1 cellular context compared by ENCODE assay signal in the genomic region with DNA sequence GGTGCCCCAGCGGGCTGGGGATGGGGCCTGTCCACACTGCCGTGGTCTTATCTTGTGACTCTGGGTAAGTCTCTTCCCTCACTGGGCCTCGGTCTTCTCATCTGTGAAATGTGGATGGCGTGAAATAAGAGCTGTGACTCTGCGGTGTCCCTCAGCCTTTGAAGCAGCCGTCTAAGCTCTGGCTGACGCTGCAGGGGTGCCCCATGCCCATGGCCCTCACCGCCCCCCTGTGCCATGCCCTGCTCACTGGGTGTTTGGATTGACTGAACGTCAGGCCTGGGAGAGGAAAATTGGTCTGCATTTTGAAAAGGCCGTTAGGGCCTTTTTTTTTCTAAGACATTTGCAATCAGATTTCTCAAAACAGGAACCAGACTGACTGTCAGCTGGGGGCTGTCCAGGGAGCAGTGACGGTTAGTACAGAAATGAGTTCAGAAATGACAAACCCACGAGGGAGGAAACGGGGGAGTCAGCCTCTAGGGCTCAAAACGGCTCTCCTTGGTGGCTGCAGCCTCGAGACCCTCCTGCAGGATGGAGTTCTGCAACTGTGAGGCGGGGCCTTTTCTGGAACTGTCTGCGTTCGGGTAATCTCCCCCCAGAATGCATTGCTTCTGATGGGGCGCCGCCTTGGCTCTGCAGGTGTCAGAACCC.
TF ChIP-seq lines count a peak whose summit lies in the region.

No MANE protein-coding gene starts in this region.

TF ChIP-seq in SK-N-SH treated with all-trans-retinoic acid at 6 μM for 48 hours, 23 proteins besides CTCF, POLR2A, EP300 and RAD21 (continued from another document):
- TF ChIP-seq, protein P1, sequence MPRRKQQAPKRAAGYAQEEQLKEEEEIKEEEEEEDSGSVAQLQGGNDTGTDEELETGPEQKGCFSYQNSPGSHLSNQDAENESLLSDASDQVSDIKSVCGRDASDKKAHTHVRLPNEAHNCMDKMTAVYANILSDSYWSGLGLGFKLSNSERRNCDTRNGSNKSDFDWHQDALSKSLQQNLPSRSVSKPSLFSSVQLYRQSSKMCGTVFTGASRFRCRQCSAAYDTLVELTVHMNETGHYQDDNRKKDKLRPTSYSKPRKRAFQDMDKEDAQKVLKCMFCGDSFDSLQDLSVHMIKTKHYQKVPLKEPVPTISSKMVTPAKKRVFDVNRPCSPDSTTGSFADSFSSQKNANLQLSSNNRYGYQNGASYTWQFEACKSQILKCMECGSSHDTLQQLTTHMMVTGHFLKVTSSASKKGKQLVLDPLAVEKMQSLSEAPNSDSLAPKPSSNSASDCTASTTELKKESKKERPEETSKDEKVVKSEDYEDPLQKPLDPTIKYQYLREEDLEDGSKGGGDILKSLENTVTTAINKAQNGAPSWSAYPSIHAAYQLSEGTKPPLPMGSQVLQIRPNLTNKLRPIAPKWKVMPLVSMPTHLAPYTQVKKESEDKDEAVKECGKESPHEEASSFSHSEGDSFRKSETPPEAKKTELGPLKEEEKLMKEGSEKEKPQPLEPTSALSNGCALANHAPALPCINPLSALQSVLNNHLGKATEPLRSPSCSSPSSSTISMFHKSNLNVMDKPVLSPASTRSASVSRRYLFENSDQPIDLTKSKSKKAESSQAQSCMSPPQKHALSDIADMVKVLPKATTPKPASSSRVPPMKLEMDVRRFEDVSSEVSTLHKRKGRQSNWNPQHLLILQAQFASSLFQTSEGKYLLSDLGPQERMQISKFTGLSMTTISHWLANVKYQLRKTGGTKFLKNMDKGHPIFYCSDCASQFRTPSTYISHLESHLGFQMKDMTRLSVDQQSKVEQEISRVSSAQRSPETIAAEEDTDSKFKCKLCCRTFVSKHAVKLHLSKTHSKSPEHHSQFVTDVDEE (CRISPR knock-in tag; IDR thresholded peaks at IDR 0.05): no peak
- TF ChIP-seq, protein P2, sequence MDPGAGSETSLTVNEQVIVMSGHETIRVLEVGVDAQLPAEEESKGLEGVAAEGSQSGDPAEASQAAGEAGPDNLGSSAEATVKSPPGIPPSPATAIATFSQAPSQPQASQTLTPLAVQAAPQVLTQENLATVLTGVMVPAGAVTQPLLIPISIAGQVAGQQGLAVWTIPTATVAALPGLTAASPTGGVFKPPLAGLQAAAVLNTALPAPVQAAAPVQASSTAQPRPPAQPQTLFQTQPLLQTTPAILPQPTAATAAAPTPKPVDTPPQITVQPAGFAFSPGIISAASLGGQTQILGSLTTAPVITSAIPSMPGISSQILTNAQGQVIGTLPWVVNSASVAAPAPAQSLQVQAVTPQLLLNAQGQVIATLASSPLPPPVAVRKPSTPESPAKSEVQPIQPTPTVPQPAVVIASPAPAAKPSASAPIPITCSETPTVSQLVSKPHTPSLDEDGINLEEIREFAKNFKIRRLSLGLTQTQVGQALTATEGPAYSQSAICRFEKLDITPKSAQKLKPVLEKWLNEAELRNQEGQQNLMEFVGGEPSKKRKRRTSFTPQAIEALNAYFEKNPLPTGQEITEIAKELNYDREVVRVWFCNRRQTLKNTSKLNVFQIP (CRISPR knock-in tag; IDR thresholded peaks at IDR 0.05; ENCODE audit: borderline replicate concordance, low read depth): no peak
- TF ChIP-seq, protein P3, sequence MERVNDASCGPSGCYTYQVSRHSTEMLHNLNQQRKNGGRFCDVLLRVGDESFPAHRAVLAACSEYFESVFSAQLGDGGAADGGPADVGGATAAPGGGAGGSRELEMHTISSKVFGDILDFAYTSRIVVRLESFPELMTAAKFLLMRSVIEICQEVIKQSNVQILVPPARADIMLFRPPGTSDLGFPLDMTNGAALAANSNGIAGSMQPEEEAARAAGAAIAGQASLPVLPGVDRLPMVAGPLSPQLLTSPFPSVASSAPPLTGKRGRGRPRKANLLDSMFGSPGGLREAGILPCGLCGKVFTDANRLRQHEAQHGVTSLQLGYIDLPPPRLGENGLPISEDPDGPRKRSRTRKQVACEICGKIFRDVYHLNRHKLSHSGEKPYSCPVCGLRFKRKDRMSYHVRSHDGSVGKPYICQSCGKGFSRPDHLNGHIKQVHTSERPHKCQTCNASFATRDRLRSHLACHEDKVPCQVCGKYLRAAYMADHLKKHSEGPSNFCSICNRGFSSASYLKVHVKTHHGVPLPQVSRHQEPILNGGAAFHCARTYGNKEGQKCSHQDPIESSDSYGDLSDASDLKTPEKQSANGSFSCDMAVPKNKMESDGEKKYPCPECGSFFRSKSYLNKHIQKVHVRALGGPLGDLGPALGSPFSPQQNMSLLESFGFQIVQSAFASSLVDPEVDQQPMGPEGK (CRISPR knock-in tag; IDR thresholded peaks at IDR 0.05; ENCODE audit: borderline replicate concordance): no peak
- TF ChIP-seq ZNF8 (CRISPR knock-in tag; IDR thresholded peaks at IDR 0.05): no peak
